Comparison of ENCODE assay signal across 29 cellular contexts in genomic region chr14:104333903-104334811, GRCh38.
A peak's percentile ranks its signal among the peaks of the same experiment; 100 is the strongest.
DNase-seq lines count a peak whose midpoint lies in the region; ATAC-seq and TF ChIP-seq lines count a peak whose summit lies in the region.
"Had no signal": no experiment of that assay in that cellular context is flagged by ENCODE, and none has a peak within 500 bp of the region (broad histone marks: within the 10 kb centered on the region; RNA-seq: fewer than 3 reads in every experiment).

No MANE protein-coding gene starts in this region.

- peak; percentile 61 for DNase-seq in Right ventricle myocardium inferior (ENCODE audit: missing footprints)
- DNase-seq in right atrium auricular region (ENCODE audit: low spot score): no peak
- DNase-seq in ecto neural progenitor cell (ENCODE audit: low spot score): peak; percentile 41
- DNase-seq in neuronal stem cell (ENCODE audit: low spot score): no peak
- peak; percentile 60 for DNase-seq in upper lobe of right lung
- no peak for DNase-seq in CD8-positive, alpha-beta memory T cell
- DNase-seq: activated CD8-positive, alpha-beta T cell treated with anti-CD3 and anti-CD28 coated beads, Interleukin-2, amount 10 ng/mL, durations not matched to agents 7 days and 5 days; activated naive CD4-positive, alpha-beta T cell treated with anti-CD3 and anti-CD28 coated beads for 36 hours; activated T-cell treated with anti-CD3 and anti-CD28 coated beads, Interleukin-2, amount 50 U/mL, for 72 hours; amniotic stem cell; brain microvascular endothelial cell; effector CD4-positive, alpha-beta T cell; Kasumi-1; NCI-H187; NCI-H2171 treated with DMSO at 0.1 percent for 48 hours; NCI-H524 treated with DMSO at 0.1 percent for 48 hours; NK-92 treated with Interleukin-12 subunit alpha and Interleukin-12 subunit beta, amount 100 ng/mL, for 24 hours; stimulated activated CD4-positive, alpha-beta T cell treated with anti-CD3 and anti-CD28 coated beads, Interleukin-1b, Interleukin-23, amount 100 ng/mL, for 48 hours; stimulated activated naive CD8-positive, alpha-beta T cell treated with anti-CD3 and anti-CD28 coated beads, Interleukin-15, amount 100 ng/mL, for 72 hours had no signal

- peak overlapping the region; percentile 32 for H2BK5ac ChIP-seq in neuronal stem cell (ENCODE audit: low read length)

- H2AFZ ChIP-seq in neuronal stem cell (ENCODE audit: low read length): no peak overlapping the region
- H2AFZ ChIP-seq: neural progenitor cell had no signal

- H3K4ac ChIP-seq in neuronal stem cell (ENCODE audit: low read length): no peak overlapping the region

- POLR2A ChIA-PET in CD8-positive, alpha-beta memory T cell (lab: Charles Lee): no interaction called here

- ATAC-seq in Right ventricle myocardium inferior (no peak), upper lobe of right lung (no peak), GM19023 (IDR thresholded peaks at IDR 0.05; ENCODE audit: unreplicated experiment) (no peak), HG02571 (IDR thresholded peaks at IDR 0.05; ENCODE audit: unreplicated experiment) (no peak)
- ATAC-seq: activated CD8-positive, alpha-beta T cell treated with anti-CD3 and anti-CD28 coated beads, Interleukin-2, amount 10 ng/mL, durations not matched to agents 7 days and 5 days; activated T-cell treated with anti-CD3 and anti-CD28 coated beads, Interleukin-2, amount 50 U/mL, for 72 hours; psoas muscle; stimulated activated naive CD8-positive, alpha-beta T cell treated with anti-CD3 and anti-CD28 coated beads, Interleukin-15, amount 100 ng/mL, for 72 hours; T-cell had no signal

- TF ChIP-seq CTCF in right atrium auricular region (IDR thresholded peaks at IDR 0.05): no peak
- TF ChIP-seq CTCF in upper lobe of right lung (IDR thresholded peaks at IDR 0.05): no peak

- no peak overlapping the region for H3K4me2 ChIP-seq in neuronal stem cell (ENCODE audit: insufficient read depth, low read length, poor library complexity, severe bottlenecking)
- H3K4me2 ChIP-seq: neural progenitor cell had no signal

- no peak overlapping the region for H3K4me3 Mint-ChIP-seq in CD8-positive, alpha-beta memory T cell
- H3K4me3 Mint-ChIP-seq: activated CD8-positive, alpha-beta T cell treated with anti-CD3 and anti-CD28 coated beads, Interleukin-2, amount 10 ng/mL, durations not matched to agents 7 days and 5 days; activated naive CD4-positive, alpha-beta T cell treated with anti-CD3 and anti-CD28 coated beads for 36 hours; activated T-cell treated with anti-CD3 and anti-CD28 coated beads, Interleukin-2, amount 50 U/mL, for 72 hours; B cell; memory B cell; neural progenitor cell; stimulated activated naive CD8-positive, alpha-beta T cell treated with anti-CD3 and anti-CD28 coated beads, Interleukin-15, amount 100 ng/mL, for 72 hours; T-cell had no signal

- peak overlapping the region in 1 of 8 donors; percentile 89 for H3K27ac Mint-ChIP-seq in CD8-positive, alpha-beta memory T cell
- H3K27ac Mint-ChIP-seq: activated CD8-positive, alpha-beta T cell treated with anti-CD3 and anti-CD28 coated beads, Interleukin-2, amount 10 ng/mL, durations not matched to agents 7 days and 5 days; activated naive CD4-positive, alpha-beta T cell treated with anti-CD3 and anti-CD28 coated beads for 36 hours; activated T-cell treated with anti-CD3 and anti-CD28 coated beads, Interleukin-2, amount 50 U/mL, for 72 hours; B cell; memory B cell; neural progenitor cell; T-cell had no signal

- WGBS in neuronal stem cell (ENCODE audit: extremely low coverage in 2 of 2, insufficient read length in 2 of 2, insufficient replicate concordance in 1 of 2), 2 donors: no CpG with 5 or more reads among the region's 54 CpGs

- H2BK15ac ChIP-seq in neuronal stem cell (ENCODE audit: low read length): no peak overlapping the region

- H3K27me3 ChIP-seq in right atrium auricular region (no peaks in the 10 kb centered on the region), neuronal stem cell (ENCODE audit: control insufficient read depth in 3 of 3, insufficient read depth in 3 of 3, low read depth in 1 of 3, low read length in 3 of 3) (peaks cover 0 to 22% (median 0%) of the 10 kb centered on the region in 3 experiments), upper lobe of right lung (no peaks in the 10 kb centered on the region)
- H3K27me3 ChIP-seq in CD8-positive, alpha-beta memory T cell (ENCODE audit: insufficient read depth, low read length, poor library complexity, severe bottlenecking): no peaks in the 10 kb centered on the region
- H3K27me3 ChIP-seq: brain microvascular endothelial cell, neural progenitor cell, SJSA1 had no signal

- H3K4me1 ChIP-seq in right atrium auricular region: no peaks in the 10 kb centered on the region
- H3K4me1 ChIP-seq in neuronal stem cell (ENCODE audit: control insufficient read depth in 2 of 2, insufficient read depth in 1 of 2, low read depth in 1 of 2, low read length in 2 of 2): no peaks in the 10 kb centered on the region
- no peaks in the 10 kb centered on the region for H3K4me1 ChIP-seq in upper lobe of right lung
- H3K4me1 ChIP-seq in CD8-positive, alpha-beta memory T cell (ENCODE audit: insufficient read depth, low read length): no peaks in the 10 kb centered on the region
- H3K4me1 ChIP-seq: neural progenitor cell, psoas muscle, SJSA1, tibial nerve had no signal

- H3K9ac ChIP-seq in neuronal stem cell (ENCODE audit: low read depth, low read length, poor library complexity): no peak overlapping the region
- H3K9ac ChIP-seq: neural progenitor cell had no signal

- H3K9me3 Mint-ChIP-seq in CD8-positive, alpha-beta memory T cell: peaks cover 17 to 31% (median 21%) of the 10 kb centered on the region in 5 donors

- H3K79me1 ChIP-seq in neuronal stem cell (ENCODE audit: low read depth, low read length): no peaks in the 10 kb centered on the region

- peak overlapping the region; percentile 89 for H2AK5ac ChIP-seq in neuronal stem cell (ENCODE audit: low read depth, low read length)

- peaks cover 0 to 24% (median 0%) of the 10 kb centered on the region in 3 donors for H3K36me3 Mint-ChIP-seq in CD8-positive, alpha-beta memory T cell
- H3K36me3 Mint-ChIP-seq: neural progenitor cell had no signal

- H4K91ac ChIP-seq in neuronal stem cell (ENCODE audit: low read depth, low read length, poor library complexity): no peak overlapping the region

- H3K9me3 ChIP-seq in right atrium auricular region (peaks cover 3 to 32% of the 10 kb centered on the region in 2 donors), neuronal stem cell (replicated peaks in 1 of 2; ENCODE audit: control insufficient read depth in 2 of 2, insufficient read depth in 1 of 2, low read depth in 1 of 2, low read length in 2 of 2) (peaks cover 0 to 10% of the 10 kb centered on the region in 2 donors), upper lobe of right lung (peaks cover 14% of the 10 kb centered on the region)
- H3K9me3 ChIP-seq in CD8-positive, alpha-beta memory T cell (ENCODE audit: low read length): no peaks in the 10 kb centered on the region
- H3K9me3 ChIP-seq: SJSA1 had no signal

- no peak overlapping the region for H3K23ac ChIP-seq in neuronal stem cell (ENCODE audit: low read depth, low read length, poor library complexity)

- no peak overlapping the region for H2BK120ac ChIP-seq in neuronal stem cell (ENCODE audit: low read depth, low read length)

- CTCF ChIA-PET in CD8-positive, alpha-beta memory T cell (lab: Charles Lee): no interaction called here

- H3K36me3 ChIP-seq in right atrium auricular region (no peaks in the 10 kb centered on the region), neuronal stem cell (replicated peaks in 1 of 2; ENCODE audit: control insufficient read depth in 2 of 2, insufficient read depth in 2 of 2, low read length in 2 of 2) (no peaks in the 10 kb centered on the region), upper lobe of right lung (no peaks in the 10 kb centered on the region)
- no peaks in the 10 kb centered on the region for H3K36me3 ChIP-seq in CD8-positive, alpha-beta memory T cell (ENCODE audit: insufficient read depth, low read length)
- H3K36me3 ChIP-seq: brain microvascular endothelial cell, neural progenitor cell, SJSA1, tibial nerve had no signal

- H3K14ac ChIP-seq in neuronal stem cell (ENCODE audit: low read length): no peak overlapping the region

- H3K4me1 Mint-ChIP-seq in CD8-positive, alpha-beta memory T cell: no peaks in the 10 kb centered on the region
- H3K4me1 Mint-ChIP-seq: B cell; memory B cell; stimulated activated naive CD8-positive, alpha-beta T cell treated with anti-CD3 and anti-CD28 coated beads, Interleukin-15, amount 100 ng/mL, for 72 hours; T-cell had no signal

- no peak overlapping the region for H2BK12ac ChIP-seq in neuronal stem cell (ENCODE audit: low read length)

- intact Hi-C loops in Right ventricle myocardium inferior (cut with DNase I): no loop called here
- intact Hi-C loops in upper lobe of right lung (cut with DNase I): no loop called here

- H3K27ac ChIP-seq in right atrium auricular region (no peak overlapping the region), neuronal stem cell (replicated peaks; ENCODE audit: low read length) (no peak overlapping the region), upper lobe of right lung (no peak overlapping the region)
- H3K27ac ChIP-seq in CD8-positive, alpha-beta memory T cell (ENCODE audit: low read depth, low read length): no peak overlapping the region
- H3K27ac ChIP-seq: brain microvascular endothelial cell, neural progenitor cell, psoas muscle, SJSA1, skin epidermis, tibial nerve had no signal

- H4K8ac ChIP-seq in neuronal stem cell (ENCODE audit: low read depth, low read length): no peak overlapping the region

- H3K27me3 Mint-ChIP-seq in CD8-positive, alpha-beta memory T cell: peaks cover 7 to 12% of the 10 kb centered on the region in 2 donors
- H3K27me3 Mint-ChIP-seq: stimulated activated naive CD8-positive, alpha-beta T cell treated with anti-CD3 and anti-CD28 coated beads, Interleukin-15, amount 100 ng/mL, for 72 hours had no signal

- H3K4me3 ChIP-seq in right atrium auricular region (no peak overlapping the region), neuronal stem cell (ENCODE audit: low read length in 2 of 2) (peak overlapping the region in 1 of 2 donors; percentile 11), upper lobe of right lung (no peak overlapping the region)
- H3K4me3 ChIP-seq in CD8-positive, alpha-beta memory T cell (ENCODE audit: low read length): no peak overlapping the region
- H3K4me3 ChIP-seq: neural progenitor cell, psoas muscle, SJSA1, skin epidermis, tibial nerve had no signal

- H3K18ac ChIP-seq in neuronal stem cell (ENCODE audit: low read length): peak overlapping the region; percentile 77

Comparison
In these comparisons a context has a peak if more than half of its experiments do, and no peak if none do; other contexts are left out.
1. DNase-seq: peak in Right ventricle myocardium inferior (single experiment), ecto neural progenitor cell (single experiment) and upper lobe of right lung (single experiment); none in right atrium auricular region (single experiment), neuronal stem cell (single experiment) and CD8-positive, alpha-beta memory T cell (0 of 5).